ENCODE assay signal across 1 cellular context in the genomic region with DNA sequence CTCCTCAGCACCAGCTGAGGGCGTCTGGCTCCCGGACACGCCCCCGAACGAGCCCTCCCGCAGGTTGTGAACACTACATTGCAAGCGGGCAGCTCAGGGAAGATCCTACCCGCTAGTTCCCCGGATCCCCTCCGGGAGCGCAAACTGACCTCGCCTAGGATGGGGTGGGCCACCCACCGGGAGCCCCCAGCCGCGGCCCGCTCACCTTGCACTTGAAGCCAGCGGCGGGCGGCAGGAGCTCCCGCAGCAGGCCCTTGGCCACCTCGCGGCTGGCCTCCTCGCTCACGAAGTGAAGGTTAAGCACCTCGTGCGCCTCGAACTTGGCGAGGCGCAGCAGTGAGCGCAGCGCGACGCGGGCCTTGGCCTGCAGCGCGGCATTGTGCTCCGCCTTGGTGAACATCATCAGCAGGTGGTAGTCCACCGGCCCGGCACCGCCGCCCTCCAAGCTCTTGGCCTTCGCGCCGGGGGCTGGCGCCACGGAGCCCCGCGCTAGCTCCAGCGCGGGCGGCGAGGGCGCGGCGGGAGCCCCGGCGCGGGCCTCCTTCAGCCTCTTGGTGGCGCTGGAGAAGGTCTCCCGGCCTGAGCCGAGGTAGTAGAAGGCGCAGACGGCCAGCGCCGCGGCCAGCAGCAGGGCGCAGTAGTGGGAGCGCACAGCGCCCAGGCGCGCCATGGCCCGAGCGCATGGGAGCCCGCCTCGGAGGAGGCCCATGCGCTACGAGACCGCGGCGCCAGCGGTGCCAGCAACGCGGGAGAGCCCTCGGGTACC.
TF ChIP-seq lines count a peak whose summit lies in the region.

No MANE protein-coding gene starts in this region.

TF ChIP-seq in K562, 482 proteins besides CTCF, POLR2A, EP300 and RAD21 (continued from another document and continues in another):
- TF ChIP-seq, protein P1, sequence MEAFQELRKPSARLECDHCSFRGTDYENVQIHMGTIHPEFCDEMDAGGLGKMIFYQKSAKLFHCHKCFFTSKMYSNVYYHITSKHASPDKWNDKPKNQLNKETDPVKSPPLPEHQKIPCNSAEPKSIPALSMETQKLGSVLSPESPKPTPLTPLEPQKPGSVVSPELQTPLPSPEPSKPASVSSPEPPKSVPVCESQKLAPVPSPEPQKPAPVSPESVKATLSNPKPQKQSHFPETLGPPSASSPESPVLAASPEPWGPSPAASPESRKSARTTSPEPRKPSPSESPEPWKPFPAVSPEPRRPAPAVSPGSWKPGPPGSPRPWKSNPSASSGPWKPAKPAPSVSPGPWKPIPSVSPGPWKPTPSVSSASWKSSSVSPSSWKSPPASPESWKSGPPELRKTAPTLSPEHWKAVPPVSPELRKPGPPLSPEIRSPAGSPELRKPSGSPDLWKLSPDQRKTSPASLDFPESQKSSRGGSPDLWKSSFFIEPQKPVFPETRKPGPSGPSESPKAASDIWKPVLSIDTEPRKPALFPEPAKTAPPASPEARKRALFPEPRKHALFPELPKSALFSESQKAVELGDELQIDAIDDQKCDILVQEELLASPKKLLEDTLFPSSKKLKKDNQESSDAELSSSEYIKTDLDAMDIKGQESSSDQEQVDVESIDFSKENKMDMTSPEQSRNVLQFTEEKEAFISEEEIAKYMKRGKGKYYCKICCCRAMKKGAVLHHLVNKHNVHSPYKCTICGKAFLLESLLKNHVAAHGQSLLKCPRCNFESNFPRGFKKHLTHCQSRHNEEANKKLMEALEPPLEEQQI (IDR thresholded peaks at IDR 0.05), result no peak
- TF ChIP-seq PHF20 (IDR thresholded peaks at IDR 0.05; ENCODE audit: partially characterized antibody) (peak; percentile 12), NEUROD1 (IDR thresholded peaks at IDR 0.05; ENCODE audit: borderline replicate concordance, low read depth, low read length, partially characterized antibody) (no peak), POLR3G (IDR thresholded peaks at IDR 0.05; ENCODE audit: extremely low read depth, insufficient read length, insufficient replicate concordance) (no peak), ZEB2 (IDR thresholded peaks at IDR 0.05) (no peak), POLR2G (IDR thresholded peaks at IDR 0.05; ENCODE audit: low read depth, low read length) (no peak), ZNF41 (CRISPR knock-in tag; conservative IDR thresholded peaks at IDR 0.05) (no peak), GTF2A2 (tag; IDR thresholded peaks at IDR 0.05) (no peak), PHB2 (IDR thresholded peaks at IDR 0.05; ENCODE audit: low read depth) (no peak), TOE1 (IDR thresholded peaks at IDR 0.05; ENCODE audit: borderline replicate concordance) (no peak), TOE1 (CRISPR knock-in tag; IDR thresholded peaks at IDR 0.05; ENCODE audit: borderline replicate concordance, low read depth) (no peak), GABPB2 (CRISPR knock-in tag; conservative IDR thresholded peaks at IDR 0.05) (no peak), PML (IDR thresholded peaks at IDR 0.05; ENCODE audit: low read length) (0 out of 2 replicates have a peak, but pooled peaks have one; percentile 33), CREB5 (CRISPR knock-in tag; IDR thresholded peaks at IDR 0.05) (no peak), ERF (CRISPR knock-in tag; IDR thresholded peaks at IDR 0.05) (no peak), NFIC (IDR thresholded peaks at IDR 0.05) (peak; percentile 68), MAFG (tag; conservative IDR thresholded peaks at IDR 0.05) (no peak), ZNF184 (CRISPR knock-in tag; IDR thresholded peaks at IDR 0.05) (no peak), ZFP36 (IDR thresholded peaks at IDR 0.05; ENCODE audit: low read depth, low read length, partially characterized antibody) (no peak), HNRNPLL (IDR thresholded peaks at IDR 0.05; ENCODE audit: low read depth, low read length, poor library complexity, severe bottlenecking) (no peak), ZNF311 (CRISPR knock-in tag; IDR thresholded peaks at IDR 0.05) (no peak), CREB3L1 (IDR thresholded peaks at IDR 0.05; ENCODE audit: borderline replicate concordance, low read depth) (peak; percentile 75; the same call in 1 of the 2 replicates), ZNF253 (CRISPR knock-in tag; conservative IDR thresholded peaks at IDR 0.05) (no peak), FOXO4 (CRISPR knock-in tag; IDR thresholded peaks at IDR 0.05) (no peak), KAT7 (CRISPR knock-in tag; IDR thresholded peaks at IDR 0.05; ENCODE audit: borderline replicate concordance) (no peak), SMARCB1 (IDR thresholded peaks at IDR 0.05; ENCODE audit: insufficient read length, low read depth) (no peak), PURB (CRISPR knock-in tag; IDR thresholded peaks at IDR 0.05; ENCODE audit: low read depth) (no peak), RUNX1 (IDR thresholded peaks at IDR 0.05; ENCODE audit: low read depth) (no peak), PTRF (tag; IDR thresholded peaks at IDR 0.05) (no peak), ZNF586 (CRISPR knock-in tag; conservative IDR thresholded peaks at IDR 0.05) (no peak), CEBPB (tag; IDR thresholded peaks at IDR 0.05) (no peak), SOX6 (IDR thresholded peaks at IDR 0.05) (no peak), RBM17 (IDR thresholded peaks at IDR 0.05; ENCODE audit: borderline replicate concordance, low read depth, low read length) (no peak), MEF2A (IDR thresholded peaks at IDR 0.05; ENCODE audit: control insufficient read depth, low read depth, low read length) (no peak)
- TF ChIP-seq, protein P2, sequence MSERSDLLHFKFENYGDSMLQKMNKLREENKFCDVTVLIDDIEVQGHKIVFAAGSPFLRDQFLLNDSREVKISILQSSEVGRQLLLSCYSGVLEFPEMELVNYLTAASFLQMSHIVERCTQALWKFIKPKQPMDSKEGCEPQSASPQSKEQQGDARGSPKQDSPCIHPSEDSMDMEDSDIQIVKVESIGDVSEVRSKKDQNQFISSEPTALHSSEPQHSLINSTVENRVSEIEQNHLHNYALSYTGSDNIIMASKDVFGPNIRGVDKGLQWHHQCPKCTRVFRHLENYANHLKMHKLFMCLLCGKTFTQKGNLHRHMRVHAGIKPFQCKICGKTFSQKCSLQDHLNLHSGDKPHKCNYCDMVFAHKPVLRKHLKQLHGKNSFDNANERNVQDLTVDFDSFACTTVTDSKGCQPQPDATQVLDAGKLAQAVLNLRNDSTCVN (CRISPR knock-in tag; IDR thresholded peaks at IDR 0.05), result no peak
- TF ChIP-seq, protein P3, sequence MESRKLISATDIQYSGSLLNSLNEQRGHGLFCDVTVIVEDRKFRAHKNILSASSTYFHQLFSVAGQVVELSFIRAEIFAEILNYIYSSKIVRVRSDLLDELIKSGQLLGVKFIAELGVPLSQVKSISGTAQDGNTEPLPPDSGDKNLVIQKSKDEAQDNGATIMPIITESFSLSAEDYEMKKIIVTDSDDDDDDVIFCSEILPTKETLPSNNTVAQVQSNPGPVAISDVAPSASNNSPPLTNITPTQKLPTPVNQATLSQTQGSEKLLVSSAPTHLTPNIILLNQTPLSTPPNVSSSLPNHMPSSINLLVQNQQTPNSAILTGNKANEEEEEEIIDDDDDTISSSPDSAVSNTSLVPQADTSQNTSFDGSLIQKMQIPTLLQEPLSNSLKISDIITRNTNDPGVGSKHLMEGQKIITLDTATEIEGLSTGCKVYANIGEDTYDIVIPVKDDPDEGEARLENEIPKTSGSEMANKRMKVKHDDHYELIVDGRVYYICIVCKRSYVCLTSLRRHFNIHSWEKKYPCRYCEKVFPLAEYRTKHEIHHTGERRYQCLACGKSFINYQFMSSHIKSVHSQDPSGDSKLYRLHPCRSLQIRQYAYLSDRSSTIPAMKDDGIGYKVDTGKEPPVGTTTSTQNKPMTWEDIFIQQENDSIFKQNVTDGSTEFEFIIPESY (CRISPR knock-in tag; IDR thresholded peaks at IDR 0.05), result no peak
- TF ChIP-seq, protein P4, sequence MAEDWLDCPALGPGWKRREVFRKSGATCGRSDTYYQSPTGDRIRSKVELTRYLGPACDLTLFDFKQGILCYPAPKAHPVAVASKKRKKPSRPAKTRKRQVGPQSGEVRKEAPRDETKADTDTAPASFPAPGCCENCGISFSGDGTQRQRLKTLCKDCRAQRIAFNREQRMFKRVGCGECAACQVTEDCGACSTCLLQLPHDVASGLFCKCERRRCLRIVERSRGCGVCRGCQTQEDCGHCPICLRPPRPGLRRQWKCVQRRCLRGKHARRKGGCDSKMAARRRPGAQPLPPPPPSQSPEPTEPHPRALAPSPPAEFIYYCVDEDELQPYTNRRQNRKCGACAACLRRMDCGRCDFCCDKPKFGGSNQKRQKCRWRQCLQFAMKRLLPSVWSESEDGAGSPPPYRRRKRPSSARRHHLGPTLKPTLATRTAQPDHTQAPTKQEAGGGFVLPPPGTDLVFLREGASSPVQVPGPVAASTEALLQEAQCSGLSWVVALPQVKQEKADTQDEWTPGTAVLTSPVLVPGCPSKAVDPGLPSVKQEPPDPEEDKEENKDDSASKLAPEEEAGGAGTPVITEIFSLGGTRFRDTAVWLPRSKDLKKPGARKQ (CRISPR knock-in tag; IDR thresholded peaks at IDR 0.05), result no peak
- TF ChIP-seq, protein P5, sequence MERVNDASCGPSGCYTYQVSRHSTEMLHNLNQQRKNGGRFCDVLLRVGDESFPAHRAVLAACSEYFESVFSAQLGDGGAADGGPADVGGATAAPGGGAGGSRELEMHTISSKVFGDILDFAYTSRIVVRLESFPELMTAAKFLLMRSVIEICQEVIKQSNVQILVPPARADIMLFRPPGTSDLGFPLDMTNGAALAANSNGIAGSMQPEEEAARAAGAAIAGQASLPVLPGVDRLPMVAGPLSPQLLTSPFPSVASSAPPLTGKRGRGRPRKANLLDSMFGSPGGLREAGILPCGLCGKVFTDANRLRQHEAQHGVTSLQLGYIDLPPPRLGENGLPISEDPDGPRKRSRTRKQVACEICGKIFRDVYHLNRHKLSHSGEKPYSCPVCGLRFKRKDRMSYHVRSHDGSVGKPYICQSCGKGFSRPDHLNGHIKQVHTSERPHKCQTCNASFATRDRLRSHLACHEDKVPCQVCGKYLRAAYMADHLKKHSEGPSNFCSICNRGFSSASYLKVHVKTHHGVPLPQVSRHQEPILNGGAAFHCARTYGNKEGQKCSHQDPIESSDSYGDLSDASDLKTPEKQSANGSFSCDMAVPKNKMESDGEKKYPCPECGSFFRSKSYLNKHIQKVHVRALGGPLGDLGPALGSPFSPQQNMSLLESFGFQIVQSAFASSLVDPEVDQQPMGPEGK (CRISPR knock-in tag; IDR thresholded peaks at IDR 0.05; ENCODE audit: borderline replicate concordance), result no peak
- TF ChIP-seq, protein P6, sequence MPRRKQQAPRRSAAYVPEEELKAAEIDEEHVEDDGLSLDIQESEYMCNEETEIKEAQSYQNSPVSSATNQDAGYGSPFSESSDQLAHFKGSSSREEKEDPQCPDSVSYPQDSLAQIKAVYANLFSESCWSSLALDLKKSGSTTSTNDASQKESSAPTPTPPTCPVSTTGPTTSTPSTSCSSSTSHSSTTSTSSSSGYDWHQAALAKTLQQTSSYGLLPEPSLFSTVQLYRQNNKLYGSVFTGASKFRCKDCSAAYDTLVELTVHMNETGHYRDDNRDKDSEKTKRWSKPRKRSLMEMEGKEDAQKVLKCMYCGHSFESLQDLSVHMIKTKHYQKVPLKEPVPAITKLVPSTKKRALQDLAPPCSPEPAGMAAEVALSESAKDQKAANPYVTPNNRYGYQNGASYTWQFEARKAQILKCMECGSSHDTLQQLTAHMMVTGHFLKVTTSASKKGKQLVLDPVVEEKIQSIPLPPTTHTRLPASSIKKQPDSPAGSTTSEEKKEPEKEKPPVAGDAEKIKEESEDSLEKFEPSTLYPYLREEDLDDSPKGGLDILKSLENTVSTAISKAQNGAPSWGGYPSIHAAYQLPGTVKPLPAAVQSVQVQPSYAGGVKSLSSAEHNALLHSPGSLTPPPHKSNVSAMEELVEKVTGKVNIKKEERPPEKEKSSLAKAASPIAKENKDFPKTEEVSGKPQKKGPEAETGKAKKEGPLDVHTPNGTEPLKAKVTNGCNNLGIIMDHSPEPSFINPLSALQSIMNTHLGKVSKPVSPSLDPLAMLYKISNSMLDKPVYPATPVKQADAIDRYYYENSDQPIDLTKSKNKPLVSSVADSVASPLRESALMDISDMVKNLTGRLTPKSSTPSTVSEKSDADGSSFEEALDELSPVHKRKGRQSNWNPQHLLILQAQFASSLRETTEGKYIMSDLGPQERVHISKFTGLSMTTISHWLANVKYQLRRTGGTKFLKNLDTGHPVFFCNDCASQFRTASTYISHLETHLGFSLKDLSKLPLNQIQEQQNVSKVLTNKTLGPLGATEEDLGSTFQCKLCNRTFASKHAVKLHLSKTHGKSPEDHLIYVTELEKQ (CRISPR knock-in tag; IDR thresholded peaks at IDR 0.05), result no peak
